Comparison of ENCODE assay signal across 8 cellular contexts in genomic region chr14:20412422-20412821, GRCh38. TPM values are rescaled to one million over a fixed set of nuclear protein-coding genes. Genes with fewer than 3 reads are reported as not detected.
DNase-seq lines count a peak whose midpoint lies in the region; ATAC-seq and TF ChIP-seq lines count a peak whose summit lies in the region.

No MANE protein-coding gene starts in this region.

- no peak for TF ChIP-seq POLR2A in vagina (IDR thresholded peaks at IDR 0.05)

- H3K4me3 ChIP-seq in brain microvascular endothelial cell (ENCODE audit: low read depth, low read length) (peak overlapping the region; percentile 94), lung (peak overlapping the region; percentile 55), vagina (peak overlapping the region; percentile 67 to 72)

- peaks cover 0 to 5% of the 10 kb centered on the region in 2 donors for H3K4me1 ChIP-seq in lung (ENCODE audit: control insufficient read depth in 2 of 2, insufficient read depth in 2 of 2, low read length in 2 of 2)
- peaks cover 26% of the 10 kb centered on the region for H3K4me1 ChIP-seq in vagina

- no peaks in the 10 kb centered on the region for H3K27me3 ChIP-seq in brain microvascular endothelial cell (replicated peaks)
- no peaks in the 10 kb centered on the region for H3K27me3 ChIP-seq in lung (ENCODE audit: control insufficient read depth, insufficient read depth)
- H3K27me3 ChIP-seq in vagina = no peaks in the 10 kb centered on the region

- peak; percentile 61 for ATAC-seq in GM19438 (IDR thresholded peaks at IDR 0.05; ENCODE audit: low read depth, unreplicated experiment)
- ATAC-seq in HG03565 (IDR thresholded peaks at IDR 0.05; ENCODE audit: unreplicated experiment) = peak; percentile 40
- no peak for ATAC-seq in lung (ENCODE audit: insufficient read depth, low FRiP score)

- H3K36me3 ChIP-seq in brain microvascular endothelial cell (replicated peaks) (peaks cover 5% of the 10 kb centered on the region), lung (ENCODE audit: control insufficient read depth in 2 of 2, insufficient read depth in 2 of 2, low read length in 2 of 2) (peaks cover 0 to 9% of the 10 kb centered on the region in 2 donors), vagina (peaks cover 0 to 9% of the 10 kb centered on the region in 2 donors)

- in situ Hi-C loops in brain microvascular endothelial cell (cut with HindIII; ENCODE audit: low pct_ligation_motif_present, low sequenced_read_pairs) = no loop called here

- no peaks in the 10 kb centered on the region for H3K9me3 ChIP-seq in lung (ENCODE audit: control insufficient read depth in 2 of 2, insufficient read depth in 1 of 2, low read length in 1 of 2)
- H3K9me3 ChIP-seq in vagina = no peaks in the 10 kb centered on the region

- 1 to 2% methylated on average over 8 of the region's 8 CpGs for WGBS in lung, 2 donors

- H3K27ac ChIP-seq in C4-2B (peak overlapping the region; percentile 85), brain microvascular endothelial cell (peak overlapping the region; percentile 78), lung (ENCODE audit: low read depth in 1 of 2, low read length in 1 of 2) (peak overlapping the region; percentile 91 to 95), vagina (peak overlapping the region; percentile 90)

- TF ChIP-seq CTCF in C4-2B (conservative IDR thresholded peaks at IDR 0.05) = no peak
- no peak for TF ChIP-seq CTCF in brain microvascular endothelial cell (IDR thresholded peaks at IDR 0.05; ENCODE audit: low read depth, low read length, missing control alignments)
- TF ChIP-seq CTCF in lung (IDR thresholded peaks at IDR 0.05; ENCODE audit: control extremely low read depth, extremely low read depth) = no peak
- TF ChIP-seq CTCF in vagina (IDR thresholded peaks at IDR 0.05) = no peak

- intact Hi-C loops in vagina (cut with DNase I) = loop anchor here (5.0 to 10.0 kb wide), 3 partner anchors 70 to 270 kb away; partner anchors contain the start of genes PARP2 and RNASE4

- no peak for DNase-seq in brain microvascular endothelial cell
- no peak for DNase-seq in lung (ENCODE audit: low spot score)
- DNase-seq in vagina (ENCODE audit: extremely low spot score in 2 of 2) = no peak
- DNase-seq in NCI-H774 (lab: John Stamatoyannopoulos, UW) = no peak
- no peak for DNase-seq in iPS-NIHi7 (ENCODE audit: extremely low spot score)

RNA-seq across cellular contexts. Expression of gene TEP1, which starts 0.9 kb away (rescaled TPM):
- total RNA-seq in lung = 10 to 100 TPM; 21.8 to 44.7 TPM
- 10 to 100 TPM; 15.7 to 23.2 TPM for polyA plus RNA-seq in lung
- total RNA-seq in vagina = 24.6 TPM

RNA-seq across cellular contexts. Expression of gene KLHL33, which starts 23.5 kb away (rescaled TPM):
- total RNA-seq in lung = under 1 TPM; 0.25 to 0.51 TPM
- polyA plus RNA-seq in lung = under 1 TPM; 0.03 to 0.08 TPM
- 1.2 TPM for total RNA-seq in vagina

RNA-seq across cellular contexts. Expression of gene OSGEP, which starts 42.2 kb away (rescaled TPM):
- 10 to 100 TPM; 35.5 to 44.8 TPM for total RNA-seq in lung
- polyA plus RNA-seq in lung = 10 to 100 TPM; 43.5 to 54.1 TPM
- total RNA-seq in vagina = 60.9 TPM

RNA-seq across cellular contexts. Expression of gene APEX1, which starts 42.6 kb away (rescaled TPM):
- total RNA-seq in lung (100 to 1,000 TPM in 1 of 2 donors, 10 to 100 TPM in 1; 66.2 to 144 TPM), vagina (95.5 TPM)
- polyA plus RNA-seq in lung = 100 to 1,000 TPM in 1 of 2 donors, 10 to 100 TPM in 1; 95.8 to 159 TPM

RNA-seq across cellular contexts. Expression of gene PIP4P1, which starts 48.8 kb away (rescaled TPM):
- total RNA-seq in lung = 10 to 100 TPM; 22.2 to 35.6 TPM
- polyA plus RNA-seq in lung = 10 to 100 TPM; 27.4 to 46.7 TPM
- total RNA-seq in vagina = 24.1 TPM
